Comparison of ENCODE assay signal across 1 cellular context in the genomic region with DNA sequence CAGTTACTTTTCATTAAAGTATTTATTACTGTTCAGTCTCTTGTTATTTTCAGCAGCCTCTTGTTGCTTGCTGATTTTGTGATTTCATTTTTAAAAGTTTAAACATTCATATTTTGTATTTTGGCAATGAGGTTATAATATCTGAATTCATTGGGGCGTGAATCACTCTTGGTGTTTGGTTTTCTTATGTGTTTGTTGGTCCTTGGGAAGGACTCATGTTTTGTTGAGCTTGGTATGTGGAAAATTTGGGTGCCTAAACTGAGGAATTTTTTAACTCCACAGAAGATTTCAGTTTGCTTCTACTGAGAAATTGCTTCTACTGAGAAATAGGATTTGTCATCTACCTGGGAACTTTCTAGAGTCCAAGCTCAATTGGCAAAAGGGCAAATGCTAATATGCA.
TF ChIP-seq lines count a peak whose summit lies in the region.

No MANE protein-coding gene starts in this region.

TF ChIP-seq in IMR-90, 13 proteins besides CTCF, POLR2A, EP300 and RAD21:
- TF ChIP-seq CHD1 (IDR thresholded peaks at IDR 0.05; ENCODE audit: low read depth, low read length) (no peak), MAFK (IDR thresholded peaks at IDR 0.05; ENCODE audit: low read depth, low read length) (no peak), NFE2L2 (IDR thresholded peaks at IDR 0.05; ENCODE audit: low read depth, low read length) (no peak), SMC3 (IDR thresholded peaks at IDR 0.05; ENCODE audit: low read depth, low read length) (no peak)
- TF ChIP-seq, protein P1, sequence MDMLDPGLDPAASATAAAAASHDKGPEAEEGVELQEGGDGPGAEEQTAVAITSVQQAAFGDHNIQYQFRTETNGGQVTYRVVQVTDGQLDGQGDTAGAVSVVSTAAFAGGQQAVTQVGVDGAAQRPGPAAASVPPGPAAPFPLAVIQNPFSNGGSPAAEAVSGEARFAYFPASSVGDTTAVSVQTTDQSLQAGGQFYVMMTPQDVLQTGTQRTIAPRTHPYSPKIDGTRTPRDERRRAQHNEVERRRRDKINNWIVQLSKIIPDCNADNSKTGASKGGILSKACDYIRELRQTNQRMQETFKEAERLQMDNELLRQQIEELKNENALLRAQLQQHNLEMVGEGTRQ (IDR thresholded peaks at IDR 0.05; ENCODE audit: low read depth, low read length), result no peak
- TF ChIP-seq, protein P2, sequence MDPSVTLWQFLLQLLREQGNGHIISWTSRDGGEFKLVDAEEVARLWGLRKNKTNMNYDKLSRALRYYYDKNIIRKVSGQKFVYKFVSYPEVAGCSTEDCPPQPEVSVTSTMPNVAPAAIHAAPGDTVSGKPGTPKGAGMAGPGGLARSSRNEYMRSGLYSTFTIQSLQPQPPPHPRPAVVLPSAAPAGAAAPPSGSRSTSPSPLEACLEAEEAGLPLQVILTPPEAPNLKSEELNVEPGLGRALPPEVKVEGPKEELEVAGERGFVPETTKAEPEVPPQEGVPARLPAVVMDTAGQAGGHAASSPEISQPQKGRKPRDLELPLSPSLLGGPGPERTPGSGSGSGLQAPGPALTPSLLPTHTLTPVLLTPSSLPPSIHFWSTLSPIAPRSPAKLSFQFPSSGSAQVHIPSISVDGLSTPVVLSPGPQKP (IDR thresholded peaks at IDR 0.05; ENCODE audit: borderline replicate concordance, low read depth, low read length), result no peak
